In the genomic region with DNA sequence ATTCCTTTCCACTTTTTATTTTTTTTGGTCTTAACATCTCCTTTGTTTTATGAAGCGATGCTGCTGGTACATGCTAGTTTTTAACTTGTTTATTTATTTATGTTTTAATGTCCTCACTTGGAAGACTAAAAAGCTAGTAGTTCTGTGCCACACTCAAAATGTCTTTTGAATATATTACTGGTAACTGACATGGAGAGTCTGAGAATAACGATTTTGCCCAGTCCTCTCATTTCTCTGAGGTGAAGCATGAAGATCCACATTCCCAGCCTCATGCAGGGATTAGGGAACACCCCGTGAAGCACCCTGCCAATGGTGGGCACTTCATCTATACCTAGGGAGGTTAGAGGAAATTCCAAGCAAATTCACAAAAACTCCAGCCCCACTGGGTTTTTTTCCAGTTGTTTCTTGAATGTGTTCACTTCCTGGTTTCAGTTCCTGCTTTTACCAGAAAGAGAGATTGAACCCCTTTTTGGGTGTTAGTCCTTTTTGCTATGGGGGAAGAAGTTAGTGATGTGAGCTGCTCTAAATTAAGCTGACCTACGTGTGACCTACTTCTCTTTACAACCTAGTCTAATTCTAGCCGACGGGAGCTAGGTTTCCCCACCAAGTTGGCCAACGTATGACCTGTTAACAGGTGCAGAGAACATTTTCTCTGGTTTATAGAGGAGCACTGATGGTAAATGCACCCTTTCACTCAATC, we compare ENCODE assay signal across 12 cellular contexts.
A peak's percentile ranks its signal among the peaks of the same experiment; 100 is the strongest.
DNase-seq lines count a peak whose midpoint lies in the region; ATAC-seq, FAIRE-seq and TF ChIP-seq lines count a peak whose summit lies in the region.
"Had no signal": no experiment of that assay in that cellular context is flagged by ENCODE, and none has a peak within 500 bp of the region (broad histone marks: within the 10 kb centered on the region; RNA-seq: fewer than 3 reads in every experiment).

No MANE protein-coding gene starts in this region.

- ATAC-seq in GM19395 (IDR thresholded peaks at IDR 0.05; ENCODE audit: unreplicated experiment) (peak; percentile 93), HG03064 (IDR thresholded peaks at IDR 0.05; ENCODE audit: low read depth, unreplicated experiment) (peak; percentile 77), GM23338 (no peak)
- ATAC-seq: activated CD8-positive, alpha-beta T cell treated with anti-CD3 and anti-CD28 coated beads, Interleukin-2, amount 10 ng/mL, durations not matched to agents 7 days and 5 days had no signal

- H3K9me3 ChIP-seq in Peyer's patch: no peaks in the 10 kb centered on the region

- H3K9me3 Mint-ChIP-seq in CD14-positive monocyte (no peaks in the 10 kb centered on the region), GM23338 (no peaks in the 10 kb centered on the region)

- H3K27me3 ChIP-seq in Peyer's patch (no peaks in the 10 kb centered on the region), GM23338 (ENCODE audit: insufficient read depth) (no peaks in the 10 kb centered on the region)

- H3K36me3 ChIP-seq in Peyer's patch: no peaks in the 10 kb centered on the region
- H3K36me3 ChIP-seq in GM23338 (ENCODE audit: insufficient read depth): no peaks in the 10 kb centered on the region

- no peak for FAIRE-seq in HTR-8/SVneo (lab: Jason Lieb, UNC)
- FAIRE-seq: colon had no signal

- no peak overlapping the region for H2AFZ ChIP-seq in GM23338

- no peak for TF ChIP-seq POLR2A in Peyer's patch (IDR thresholded peaks at IDR 0.05)

- H3K27ac Mint-ChIP-seq in CD14-positive monocyte (peak overlapping the region; percentile 91 to 97 (median 93)), GM23338 (no peak overlapping the region)
- H3K27ac Mint-ChIP-seq: activated CD8-positive, alpha-beta T cell treated with anti-CD3 and anti-CD28 coated beads, Interleukin-2, amount 10 ng/mL, durations not matched to agents 7 days and 5 days had no signal

- no peaks in the 10 kb centered on the region for H4K20me1 ChIP-seq in GM23338 (replicated peaks; ENCODE audit: insufficient read depth)

- intact Hi-C loops in CD14-positive monocyte (cut with micrococcal nuclease): no loop called here

- H3F3A ChIP-seq in GM23338 (replicated peaks; ENCODE audit: low read depth): no peaks in the 10 kb centered on the region

- TF ChIP-seq CTCF in CD14-positive monocyte (IDR thresholded peaks at IDR 0.05) (no peak), Peyer's patch (IDR thresholded peaks at IDR 0.05) (no peak), GM23338 (conservative IDR thresholded peaks at IDR 0.05; ENCODE audit: low read depth in 2 of 2) (no peak)

- no peaks in the 10 kb centered on the region for H3K9me2 ChIP-seq in GM23338 (ENCODE audit: insufficient read depth)

- H3K4me3 Mint-ChIP-seq in CD14-positive monocyte (peak overlapping the region in 1 of 2 donors; percentile 46), GM23338 (no peak overlapping the region)
- H3K4me3 Mint-ChIP-seq: activated CD8-positive, alpha-beta T cell treated with anti-CD3 and anti-CD28 coated beads, Interleukin-2, amount 10 ng/mL, durations not matched to agents 7 days and 5 days had no signal

- no peak overlapping the region for H3K4me2 ChIP-seq in GM23338

- H3K79me2 ChIP-seq in GM23338 (replicated peaks; ENCODE audit: insufficient read depth): no peaks in the 10 kb centered on the region

- no peaks in the 10 kb centered on the region for H3K4me1 ChIP-seq in Peyer's patch
- H3K4me1 ChIP-seq in GM23338 (ENCODE audit: insufficient read depth): no peaks in the 10 kb centered on the region

- H3K4me1 Mint-ChIP-seq in CD14-positive monocyte: peaks cover 56% of the 10 kb centered on the region
- H3K4me1 Mint-ChIP-seq in GM23338: no peaks in the 10 kb centered on the region

- DNase-seq in CD14-positive monocyte (ENCODE audit: low spot score) (peak; percentile 50), Peyer's patch (peak in 2 of 3 donors; percentile 32 to 50), NCI-H2029 (lab: John Stamatoyannopoulos, UW) (no peak), GM23338 (ENCODE audit: low spot score) (no peak), NCI-H146 (lab: John Stamatoyannopoulos, UW) (no peak), HTR-8/SVneo (ENCODE audit: insufficient read length, low spot score) (no peak)
- DNase-seq: activated CD8-positive, alpha-beta T cell treated with anti-CD3 and anti-CD28 coated beads, Interleukin-2, amount 10 ng/mL, durations not matched to agents 7 days and 5 days; AML-193; stimulated activated CD4-positive, alpha-beta T cell treated with anti-CD3 and anti-CD28 coated beads, Interleukin-4, amount 100 ng/mL, for 1 hour had no signal

- H3K4me3 ChIP-seq in Peyer's patch (no peak overlapping the region), GM23338 (no peak overlapping the region)

- H3K36me3 Mint-ChIP-seq in CD14-positive monocyte (peaks cover 0 to 5% of the 10 kb centered on the region in 2 donors), GM23338 (ENCODE audit: low read depth) (no peaks in the 10 kb centered on the region)

- H3K27me3 Mint-ChIP-seq in CD14-positive monocyte (ENCODE audit: low read depth in 3 of 3) (no peaks in the 10 kb centered on the region), GM23338 (ENCODE audit: insufficient read depth, low read depth, poor library complexity) (peaks cover 5% of the 10 kb centered on the region)

- H3K27ac ChIP-seq in Peyer's patch (peak overlapping the region in 2 of 4 donors; percentile 35 to 68), GM23338 (ENCODE audit: low read depth) (no peak overlapping the region)

TF ChIP-seq in GM23338, 12 proteins besides CTCF, POLR2A, EP300 and RAD21 (continues in another document):
- TF ChIP-seq JUNB (IDR thresholded peaks at IDR 0.05; ENCODE audit: unreplicated experiment) (no peak), ZNF331 (CRISPR knock-in tag; IDR thresholded peaks at IDR 0.05; ENCODE audit: low read depth) (no peak), EZH2 (IDR thresholded peaks at IDR 0.05; ENCODE audit: low read depth, unreplicated experiment) (no peak), CREB1 (CRISPR knock-in tag; IDR thresholded peaks at IDR 0.05; ENCODE audit: low read depth) (no peak), EZH2phosphoT487 (IDR thresholded peaks at IDR 0.05; ENCODE audit: unreplicated experiment) (no peak)
- TF ChIP-seq, protein P1, sequence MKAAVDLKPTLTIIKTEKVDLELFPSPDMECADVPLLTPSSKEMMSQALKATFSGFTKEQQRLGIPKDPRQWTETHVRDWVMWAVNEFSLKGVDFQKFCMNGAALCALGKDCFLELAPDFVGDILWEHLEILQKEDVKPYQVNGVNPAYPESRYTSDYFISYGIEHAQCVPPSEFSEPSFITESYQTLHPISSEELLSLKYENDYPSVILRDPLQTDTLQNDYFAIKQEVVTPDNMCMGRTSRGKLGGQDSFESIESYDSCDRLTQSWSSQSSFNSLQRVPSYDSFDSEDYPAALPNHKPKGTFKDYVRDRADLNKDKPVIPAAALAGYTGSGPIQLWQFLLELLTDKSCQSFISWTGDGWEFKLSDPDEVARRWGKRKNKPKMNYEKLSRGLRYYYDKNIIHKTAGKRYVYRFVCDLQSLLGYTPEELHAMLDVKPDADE (IDR thresholded peaks at IDR 0.05): no peak
- TF ChIP-seq, protein P2, sequence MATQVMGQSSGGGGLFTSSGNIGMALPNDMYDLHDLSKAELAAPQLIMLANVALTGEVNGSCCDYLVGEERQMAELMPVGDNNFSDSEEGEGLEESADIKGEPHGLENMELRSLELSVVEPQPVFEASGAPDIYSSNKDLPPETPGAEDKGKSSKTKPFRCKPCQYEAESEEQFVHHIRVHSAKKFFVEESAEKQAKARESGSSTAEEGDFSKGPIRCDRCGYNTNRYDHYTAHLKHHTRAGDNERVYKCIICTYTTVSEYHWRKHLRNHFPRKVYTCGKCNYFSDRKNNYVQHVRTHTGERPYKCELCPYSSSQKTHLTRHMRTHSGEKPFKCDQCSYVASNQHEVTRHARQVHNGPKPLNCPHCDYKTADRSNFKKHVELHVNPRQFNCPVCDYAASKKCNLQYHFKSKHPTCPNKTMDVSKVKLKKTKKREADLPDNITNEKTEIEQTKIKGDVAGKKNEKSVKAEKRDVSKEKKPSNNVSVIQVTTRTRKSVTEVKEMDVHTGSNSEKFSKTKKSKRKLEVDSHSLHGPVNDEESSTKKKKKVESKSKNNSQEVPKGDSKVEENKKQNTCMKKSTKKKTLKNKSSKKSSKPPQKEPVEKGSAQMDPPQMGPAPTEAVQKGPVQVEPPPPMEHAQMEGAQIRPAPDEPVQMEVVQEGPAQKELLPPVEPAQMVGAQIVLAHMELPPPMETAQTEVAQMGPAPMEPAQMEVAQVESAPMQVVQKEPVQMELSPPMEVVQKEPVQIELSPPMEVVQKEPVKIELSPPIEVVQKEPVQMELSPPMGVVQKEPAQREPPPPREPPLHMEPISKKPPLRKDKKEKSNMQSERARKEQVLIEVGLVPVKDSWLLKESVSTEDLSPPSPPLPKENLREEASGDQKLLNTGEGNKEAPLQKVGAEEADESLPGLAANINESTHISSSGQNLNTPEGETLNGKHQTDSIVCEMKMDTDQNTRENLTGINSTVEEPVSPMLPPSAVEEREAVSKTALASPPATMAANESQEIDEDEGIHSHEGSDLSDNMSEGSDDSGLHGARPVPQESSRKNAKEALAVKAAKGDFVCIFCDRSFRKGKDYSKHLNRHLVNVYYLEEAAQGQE (IDR thresholded peaks at IDR 0.05; ENCODE audit: unreplicated experiment): no peak

Comparison
In these comparisons a context has a peak if more than half of its experiments do, and no peak if none do; other contexts are left out.
1. DNase-seq: peak in CD14-positive monocyte (single experiment) and Peyer's patch (2 of 3); none in NCI-H2029 (single experiment), GM23338 (single experiment), NCI-H146 (single experiment) and HTR-8/SVneo (single experiment).